23 cellular contexts compared by ENCODE assay signal in genomic region chr12:130961921-130962326, GRCh38. TPM values are rescaled to one million over a fixed set of nuclear protein-coding genes. Genes with fewer than 3 reads are reported as not detected.
A peak's percentile ranks its signal among the peaks of the same experiment; 100 is the strongest.
DNase-seq lines count a peak whose midpoint lies in the region; ATAC-seq and TF ChIP-seq lines count a peak whose summit lies in the region.
"Had no signal": no experiment of that assay in that cellular context is flagged by ENCODE, and none has a peak within 500 bp of the region (broad histone marks: within the 10 kb centered on the region; RNA-seq: fewer than 3 reads in every experiment).

No MANE protein-coding gene starts in this region.

- TF ChIP-seq CTCF in HEK293 (tag by site-specific recombination; IDR thresholded peaks at IDR 0.05) (no peak), esophagus squamous epithelium (IDR thresholded peaks at IDR 0.05) (no peak)

- peak overlapping the region in 1 of 2 donors; percentile 21 for H3K9ac ChIP-seq in stomach smooth muscle (ENCODE audit: low read length in 2 of 2)
- H3K9ac ChIP-seq: BLaER1 treated with 17β-estradiol and CSF1 and Interleukin-3, amounts not matched to agents 10 nM and 100 nM; neural progenitor cell had no signal

- ATAC-seq in HG03280 (IDR thresholded peaks at IDR 0.05; ENCODE audit: unreplicated experiment), result no peak
- ATAC-seq: activated CD8-positive, alpha-beta T cell treated with anti-CD3 and anti-CD28 coated beads, Interleukin-2, amount 10 ng/mL, durations not matched to agents 7 days and 5 days; mucosa of descending colon; stimulated activated naive CD8-positive, alpha-beta T cell treated with anti-CD3 and anti-CD28 coated beads, Interleukin-15, amount 100 ng/mL, for 72 hours had no signal

- H3K27ac ChIP-seq in HEK293 (ENCODE audit: extremely low read depth, low read depth, low read length) (no peak overlapping the region), esophagus squamous epithelium (peak overlapping the region in 3 of 4 donors; percentile 27 to 69 (median 43)), stomach smooth muscle (ENCODE audit: low read length) (peak overlapping the region; percentile 76)
- H3K27ac ChIP-seq: adrenal gland; BLaER1 treated with 17β-estradiol and CSF1 and Interleukin-3, amounts not matched to agents 10 nM and 100 nM; neural progenitor cell had no signal

- no peaks in the 10 kb centered on the region for H3K4me1 Mint-ChIP-seq in immature natural killer cell
- H3K4me1 Mint-ChIP-seq: IgD-negative memory B cell; stimulated activated naive CD8-positive, alpha-beta T cell treated with anti-CD3 and anti-CD28 coated beads, Interleukin-15, amount 100 ng/mL, for 72 hours had no signal

- no peak for TF ChIP-seq POLR2A in esophagus squamous epithelium (IDR thresholded peaks at IDR 0.05)

- CTCF ChIA-PET in HEK293 (lab: Yijun Ruan, JAX), result no interaction called here

- POLR2A ChIA-PET in HEK293 (lab: Yijun Ruan, JAX), result no interaction called here

- H3K27me3 Mint-ChIP-seq in immature natural killer cell (ENCODE audit: low read depth in 3 of 3), result peaks cover 2 to 6% (median 3%) of the 10 kb centered on the region in 3 donors

- no peaks in the 10 kb centered on the region for H3K36me3 ChIP-seq in HEK293 (ENCODE audit: control insufficient read depth in 2 of 2, insufficient read depth in 1 of 2, low read length in 2 of 2)
- H3K36me3 ChIP-seq in esophagus squamous epithelium, result no peaks in the 10 kb centered on the region
- H3K36me3 ChIP-seq in stomach smooth muscle (ENCODE audit: control insufficient read depth in 2 of 2, insufficient read depth in 2 of 2, low read length in 2 of 2), result peaks cover 6% of the 10 kb centered on the region in 2 donors
- H3K36me3 ChIP-seq: adrenal gland; BLaER1 treated with 17β-estradiol and CSF1 and Interleukin-3, amounts not matched to agents 10 nM and 100 nM; neural progenitor cell had no signal

- H3K9me3 ChIP-seq in HEK293 (ENCODE audit: control insufficient read depth, insufficient read depth, low read depth, low read length), result no peaks in the 10 kb centered on the region
- H3K9me3 ChIP-seq in esophagus squamous epithelium, result no peaks in the 10 kb centered on the region
- H3K9me3 ChIP-seq in stomach smooth muscle (ENCODE audit: control insufficient read depth in 2 of 2, low read length in 2 of 2), result no peaks in the 10 kb centered on the region
- H3K9me3 ChIP-seq: adrenal gland; BLaER1 treated with 17β-estradiol and CSF1 and Interleukin-3, amounts not matched to agents 10 nM and 100 nM; mucosa of descending colon had no signal

- H3K4me3 ChIP-seq in HEK293 (ENCODE audit: low read depth, low read length) (no peak overlapping the region), esophagus squamous epithelium (no peak overlapping the region), stomach smooth muscle (ENCODE audit: low read length in 2 of 2) (peak overlapping the region in 1 of 2 donors; percentile 35)
- H3K4me3 ChIP-seq: adrenal gland; BLaER1 treated with 17β-estradiol and CSF1 and Interleukin-3, amounts not matched to agents 10 nM and 100 nM; mucosa of descending colon; neural progenitor cell had no signal

- H3K4me1 ChIP-seq in HEK293 (ENCODE audit: control insufficient read depth, insufficient read depth, low read length) (no peaks in the 10 kb centered on the region), esophagus squamous epithelium (peaks cover 0 to 15% (median 0%) of the 10 kb centered on the region in 3 donors), stomach smooth muscle (ENCODE audit: control insufficient read depth, insufficient read depth, low read length) (peaks cover 24% of the 10 kb centered on the region)
- H3K4me1 ChIP-seq: adrenal gland had no signal

- intact Hi-C loops in esophagus squamous epithelium (cut with DNase I), result no loop called here

- H3K27ac Mint-ChIP-seq in immature natural killer cell, result no peak overlapping the region
- H3K27ac Mint-ChIP-seq: activated CD8-positive, alpha-beta T cell treated with anti-CD3 and anti-CD28 coated beads, Interleukin-2, amount 10 ng/mL, durations not matched to agents 7 days and 5 days; IgD-negative memory B cell; neural progenitor cell; progenitor cell of endocrine pancreas; stimulated activated naive CD8-positive, alpha-beta T cell treated with anti-CD3 and anti-CD28 coated beads, Interleukin-15, amount 100 ng/mL, for 72 hours had no signal

- no peak overlapping the region for H3K4me3 Mint-ChIP-seq in immature natural killer cell
- H3K4me3 Mint-ChIP-seq: activated CD8-positive, alpha-beta T cell treated with anti-CD3 and anti-CD28 coated beads, Interleukin-2, amount 10 ng/mL, durations not matched to agents 7 days and 5 days; neural progenitor cell; stimulated activated naive CD8-positive, alpha-beta T cell treated with anti-CD3 and anti-CD28 coated beads, Interleukin-15, amount 100 ng/mL, for 72 hours had no signal

- no peaks in the 10 kb centered on the region for H3K36me3 Mint-ChIP-seq in immature natural killer cell
- H3K36me3 Mint-ChIP-seq: IgD-negative memory B cell, neural progenitor cell had no signal

- WGBS in esophagus squamous epithelium, 2 donors, result 65 to 74% methylated on average over 8 of the region's 8 CpGs

- DNase-seq in esophagus squamous epithelium (lab: John Stamatoyannopoulos, UW) (no peak), islet precursor cell (peak; percentile 50), KG1 (lab: John Stamatoyannopoulos, UW) (no peak), immature natural killer cell (no peak), NCI-H748 treated with DMSO at 0.1 percent for 48 hours (lab: John Stamatoyannopoulos, UW) (no peak)
- DNase-seq: ACHN; activated CD4-positive, CD25-positive, alpha-beta regulatory T cell treated with anti-CD3 and anti-CD28 coated beads, Interleukin-2, amount 50 U/mL, for 72 hours; activated CD8-positive, alpha-beta T cell treated with anti-CD3 and anti-CD28 coated beads, Interleukin-2, amount 10 ng/mL, durations not matched to agents 7 days and 5 days; activated gamma-delta T cell treated with Interleukin-2 at 50 U/mL for 16 hours; cortex of kidney; mucosa of descending colon; NCI-H1436; NCI-H524 treated with DMSO at 0.1 percent for 48 hours; stimulated activated CD4-positive, alpha-beta T cell treated with anti-CD3 and anti-CD28 coated beads, Interleukin-4, amount 100 ng/mL, for 4 hours; stimulated activated naive CD8-positive, alpha-beta T cell treated with anti-CD3 and anti-CD28 coated beads, Interleukin-15, amount 100 ng/mL, for 72 hours had no signal

- no peaks in the 10 kb centered on the region for H3K27me3 ChIP-seq in esophagus squamous epithelium
- no peaks in the 10 kb centered on the region for H3K27me3 ChIP-seq in stomach smooth muscle (ENCODE audit: control insufficient read depth in 1 of 2, insufficient read depth in 2 of 2, low read length in 2 of 2)
- H3K27me3 ChIP-seq: adrenal gland; BLaER1 treated with 17β-estradiol and CSF1 and Interleukin-3, amounts not matched to agents 10 nM and 100 nM; neural progenitor cell had no signal

- H3K9me3 Mint-ChIP-seq in immature natural killer cell, result no peaks in the 10 kb centered on the region
- H3K9me3 Mint-ChIP-seq: neural progenitor cell; stimulated activated naive CD8-positive, alpha-beta T cell treated with anti-CD3 and anti-CD28 coated beads, Interleukin-15, amount 100 ng/mL, for 72 hours had no signal

TF ChIP-seq in HEK293, 187 proteins besides CTCF, POLR2A, EP300 and RAD21:
- peak; percentile 70 for TF ChIP-seq ZIC2 (tag by site-specific recombination; IDR thresholded peaks at IDR 0.05)
- TF ChIP-seq ZNF23 (tag by site-specific recombination; IDR thresholded peaks at IDR 0.05; ENCODE audit: borderline replicate concordance), result no peak

RNA-seq across cellular contexts. Expression of gene ADGRD1, which starts 8.2 kb away (rescaled TPM):
- total RNA-seq in esophagus squamous epithelium, result 10 to 100 TPM in 2 of 4 donors, 1 to 10 TPM in 2; 2.2 to 28.2 (median 8.8) TPM
- not detected for polyA plus RNA-seq in immature natural killer cell
- total RNA-seq: activated CD8-positive, alpha-beta T cell treated with anti-CD3 and anti-CD28 coated beads, Interleukin-2, amount 10 ng/mL, durations not matched to agents 7 days and 5 days had no signal
